ENCODE assay signal across 8 cellular contexts in genomic region chr19:57362997-57363705, GRCh38. TPM values are rescaled to one million over a fixed set of nuclear protein-coding genes. Genes with fewer than 3 reads are reported as not detected.
DNase-seq lines count a peak whose midpoint lies in the region; ATAC-seq and TF ChIP-seq lines count a peak whose summit lies in the region.

TSS of gene TRAPPC2B (plus strand) at chr19:57363551. CDS start at chr19:57364834, 1,283 bp downstream.
TSS of gene ZNF547 (plus strand) at chr19:57363551. CDS start at chr19:57368556, 5,005 bp downstream.

- no peaks in the 10 kb centered on the region for H3K27me3 ChIP-seq in naive thymus-derived CD4-positive, alpha-beta T cell (ENCODE audit: control insufficient read depth in 2 of 2, insufficient read depth in 2 of 2, low read length in 2 of 2)

- CTCF ChIA-PET in RWPE1 (lab: Yijun Ruan, JAX): interaction anchor here (0.6 kb wide), 1 partner anchor 12 kb away, joined by 4 read pairs; the partner anchor contains the start of gene ZNF304
- CTCF ChIA-PET in naive thymus-derived CD4-positive, alpha-beta T cell (lab: Charles Lee): no interaction called here

- H3K9me3 Mint-ChIP-seq in naive thymus-derived CD4-positive, alpha-beta T cell: peaks cover 9 to 81% (median 38%) of the 10 kb centered on the region in 11 donors
- peaks cover 8% of the 10 kb centered on the region for H3K9me3 Mint-ChIP-seq in stimulated activated memory B cell treated with anti-CD40 and anti-IgM and Interleukin-4, amounts not matched to agents 10 μg/mL and 1 μg/mL and 100 μg/mL, for 72 hours

- POLR2A ChIA-PET in RWPE1 (lab: Yijun Ruan, JAX; ENCODE audit: low non-redundant PET): no interaction called here
- POLR2A ChIA-PET in naive thymus-derived CD4-positive, alpha-beta T cell (lab: Charles Lee): interaction anchor here (0.5 to 1.9 kb wide), 6 partner anchors 12 to 885 kb away, joined by 3 to 9 read pairs (median 3); partner anchors contain the start of genes ZNF304, ZNF548 and ZNF749

- peaks cover 9 to 14% of the 10 kb centered on the region in 2 donors for H3K4me1 ChIP-seq in naive thymus-derived CD4-positive, alpha-beta T cell (ENCODE audit: control insufficient read depth in 2 of 2, insufficient read depth in 2 of 2, low read length in 2 of 2)

- peak; percentile 100 for DNase-seq in EL
- DNase-seq in H4 (ENCODE audit: low spot score): peak; percentile 100
- peak; percentile 99 for DNase-seq in LNCaP clone FGC (ENCODE audit: low read depth)
- DNase-seq in RWPE1 (ENCODE audit: low spot score): peak; percentile 92
- peak; percentile 97 for DNase-seq in activated T-helper 9 cell treated with anti-CD3 and anti-CD28 coated beads, Interleukin-2, amount 50 U/mL, for 16 hours (ENCODE audit: low read depth)
- DNase-seq in fibroblast of mammary gland (ENCODE audit: low read depth): peak; percentile 99
- DNase-seq in naive thymus-derived CD4-positive, alpha-beta T cell: peak; percentile 89 to 99 (median 98)

- H3K4me3 Mint-ChIP-seq in naive thymus-derived CD4-positive, alpha-beta T cell: peak within 1 kb of the TSS; percentile 90 to 97 (median 94)
- peak within 1 kb of the TSS; percentile 95 for H3K4me3 Mint-ChIP-seq in stimulated activated memory B cell treated with anti-CD40 and anti-IgM and Interleukin-4, amounts not matched to agents 10 μg/mL and 1 μg/mL and 100 μg/mL, for 72 hours

- peaks cover 0 to 36% (median 9%) of the 10 kb centered on the region in 3 experiments for H3K9me3 ChIP-seq in naive thymus-derived CD4-positive, alpha-beta T cell (ENCODE audit: control insufficient read depth in 2 of 3, low read length in 3 of 3)

- peaks cover 12 to 26% (median 18%) of the 10 kb centered on the region in 7 donors for H3K4me1 Mint-ChIP-seq in naive thymus-derived CD4-positive, alpha-beta T cell
- peaks cover 17% of the 10 kb centered on the region for H3K4me1 Mint-ChIP-seq in stimulated activated memory B cell treated with anti-CD40 and anti-IgM and Interleukin-4, amounts not matched to agents 10 μg/mL and 1 μg/mL and 100 μg/mL, for 72 hours

- ATAC-seq in naive thymus-derived CD4-positive, alpha-beta T cell: peak; percentile 97
- peak; percentile 98 for ATAC-seq in stimulated activated memory B cell treated with anti-CD40 and anti-IgM and Interleukin-4, amounts not matched to agents 10 μg/mL and 1 μg/mL and 100 μg/mL, for 72 hours

- H3K27me3 Mint-ChIP-seq in naive thymus-derived CD4-positive, alpha-beta T cell: peaks cover 0 to 2% (median 0%) of the 10 kb centered on the region in 5 donors
- H3K27me3 Mint-ChIP-seq in stimulated activated memory B cell treated with anti-CD40 and anti-IgM and Interleukin-4, amounts not matched to agents 10 μg/mL and 1 μg/mL and 100 μg/mL, for 72 hours: no peaks in the 10 kb centered on the region

- H3K36me3 ChIP-seq in naive thymus-derived CD4-positive, alpha-beta T cell (ENCODE audit: control insufficient read depth in 2 of 3, insufficient read depth in 3 of 3, low read length in 3 of 3): peaks cover 0 to 8% (median 0%) of the 10 kb centered on the region in 3 experiments

- intact Hi-C loops in naive thymus-derived CD4-positive, alpha-beta T cell (cut with micrococcal nuclease): loop anchor here (1.0 to 5.0 kb wide), 26 partner anchors 12 to 1018 kb away; partner anchors contain the start of genes ERVK3-1 (in 2 of the 2), ZNF17 (in 2 of the 2), ZNF264 (in 2 of the 2) and ZNF304 (in 2 of the 2)

- TF ChIP-seq CTCF in LNCaP clone FGC (IDR thresholded peaks at IDR 0.05; ENCODE audit: control insufficient read depth, extremely low read depth, insufficient read depth) (no peak), RWPE1 (conservative IDR thresholded peaks at IDR 0.05; ENCODE audit: low read depth) (no peak), fibroblast of mammary gland (conservative IDR thresholded peaks at IDR 0.05; ENCODE audit: control insufficient read depth, insufficient read depth, low read depth, low read length) (no peak)

- peak within 1 kb of the TSS; percentile 87 for H3K27ac ChIP-seq in RWPE1
- H3K27ac ChIP-seq in naive thymus-derived CD4-positive, alpha-beta T cell (ENCODE audit: low read depth, low read length): peak within 1 kb of the TSS; percentile 84

- peak within 1 kb of the TSS; percentile 94 for H3K4me3 ChIP-seq in LNCaP clone FGC (ENCODE audit: low read depth, low read length)
- peak within 1 kb of the TSS; percentile 80 for H3K4me3 ChIP-seq in fibroblast of mammary gland (ENCODE audit: control insufficient read depth, low read depth, low read length)
- peak within 1 kb of the TSS; percentile 74 for H3K4me3 ChIP-seq in naive thymus-derived CD4-positive, alpha-beta T cell (ENCODE audit: low read length)

- H3K36me3 Mint-ChIP-seq in naive thymus-derived CD4-positive, alpha-beta T cell: peaks cover 16 to 48% (median 40%) of the 10 kb centered on the region in 5 donors
- H3K36me3 Mint-ChIP-seq in stimulated activated memory B cell treated with anti-CD40 and anti-IgM and Interleukin-4, amounts not matched to agents 10 μg/mL and 1 μg/mL and 100 μg/mL, for 72 hours: peaks cover 28% of the 10 kb centered on the region

- peak within 1 kb of the TSS; percentile 94 to 100 (median 97) for H3K27ac Mint-ChIP-seq in naive thymus-derived CD4-positive, alpha-beta T cell
- peak within 1 kb of the TSS; percentile 90 for H3K27ac Mint-ChIP-seq in stimulated activated memory B cell treated with anti-CD40 and anti-IgM and Interleukin-4, amounts not matched to agents 10 μg/mL and 1 μg/mL and 100 μg/mL, for 72 hours

RNA-seq across cellular contexts. Expression of gene TRAPPC2B, which starts in this region (rescaled TPM):
- total RNA-seq in H4 (2014; rRNA removed; shearing (Covaris generic)): 38.7 and 39.0 TPM in 2 replicates
- 10 to 100 TPM in 2 of 5 experiments, 1 to 10 TPM in 3; 7.7 to 11.8 (median 9.0) TPM for total RNA-seq in naive thymus-derived CD4-positive, alpha-beta T cell
- 10 to 100 TPM; 17.7 to 18.9 TPM for polyA plus RNA-seq in naive thymus-derived CD4-positive, alpha-beta T cell

RNA-seq across cellular contexts. Expression of gene ZNF547, which starts in this region (rescaled TPM):
- total RNA-seq in H4 (2014; rRNA removed; shearing (Covaris generic)): 1.8 and 3.6 TPM in 2 replicates
- total RNA-seq in naive thymus-derived CD4-positive, alpha-beta T cell: 10 to 100 TPM in 1 of 5 experiments, 1 to 10 TPM in 2, under 1 TPM in 2; 0.40 to 10.1 (median 3.6) TPM
- 1 to 10 TPM in 1 of 2 donors, under 1 TPM in 1; 0.50 to 1.7 TPM for polyA plus RNA-seq in naive thymus-derived CD4-positive, alpha-beta T cell

Comparison
In these comparisons a context has a peak if more than half of its experiments do, and no peak if none do; other contexts are left out.
1. Peak in every context shown above with its lines: DNase-seq, ATAC-seq, H3K4me3 ChIP-seq and H3K27ac ChIP-seq.